ENCODE assay signal across 17 cellular contexts in the genomic region with DNA sequence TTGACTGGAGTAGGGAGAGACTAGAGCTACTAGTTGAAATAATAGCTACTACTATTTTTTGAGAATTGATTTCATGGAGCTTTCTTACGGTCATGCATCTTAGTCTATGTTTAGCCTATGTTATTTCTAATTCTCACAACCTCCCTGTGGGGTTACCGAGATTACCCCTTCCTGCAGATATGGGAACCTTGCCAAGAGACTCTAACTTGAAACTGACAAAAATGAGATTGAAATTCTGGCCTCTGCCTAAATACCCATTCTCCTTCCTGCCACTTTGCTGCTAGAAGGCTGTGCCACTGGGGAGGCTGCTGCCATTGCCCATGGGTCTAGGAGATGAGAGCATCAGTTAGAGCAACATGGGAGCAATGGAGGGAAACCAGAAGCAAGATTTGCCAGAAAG.
A peak's percentile ranks its signal among the peaks of the same experiment; 100 is the strongest.
DNase-seq lines count a peak whose midpoint lies in the region; ATAC-seq lines count a peak whose summit lies in the region.
"Had no signal": no experiment of that assay in that cellular context is flagged by ENCODE, and none has a peak within 500 bp of the region (broad histone marks: within the 10 kb centered on the region; RNA-seq: fewer than 3 reads in every experiment).

No MANE protein-coding gene starts in this region.

- no peaks in the 10 kb centered on the region for H3K27me3 ChIP-seq in BLaER1
- H3K27me3 ChIP-seq in Karpas-422 (ENCODE audit: low read length), result no peaks in the 10 kb centered on the region
- no peaks in the 10 kb centered on the region for H3K27me3 ChIP-seq in SJCRH30

- H3K79me2 ChIP-seq in Karpas-422 (ENCODE audit: low read length), result no peaks in the 10 kb centered on the region

- DNase-seq in Karpas-422 (peak; percentile 93), SJCRH30 (peak in 1 of 2 experiments; percentile 75)
- no peak for DNase-seq in activated T-helper 2 cell treated with anti-CD3 and anti-CD28 coated beads, Interferon-gamma antibody, Interleukin-2, Interleukin-4, amounts not matched to agents 10 μg/mL and 5 μg/mL and 100 μg/mL, durations not matched to agents 14 hours and 24 hours and 36 hours (ENCODE audit: low spot score)
- DNase-seq: AML-193; Caco-2; Calu3; CD4-positive, alpha-beta T cell; CD8-positive, alpha-beta T cell; DMS79 treated with DMSO at 0.1 percent for 48 hours; GF-D8 had no signal

- H2AFZ ChIP-seq in Karpas-422 (ENCODE audit: low read length), result no peak overlapping the region

- H3K9me3 Mint-ChIP-seq in activated T-helper 2 cell treated with anti-CD3 and anti-CD28 coated beads, Interferon-gamma antibody, Interleukin-2, Interleukin-4, amounts not matched to agents 10 μg/mL and 5 μg/mL and 100 μg/mL, durations not matched to agents 14 hours and 24 hours and 36 hours, result peaks cover 15% of the 10 kb centered on the region
- no peaks in the 10 kb centered on the region for H3K9me3 Mint-ChIP-seq in activated T-helper 17 cell treated with anti-CD3 and anti-CD28 coated beads, Interleukin-2, amount 50 U/mL, for 72 hours
- H3K9me3 Mint-ChIP-seq: CD4-positive, alpha-beta T cell; CD8-positive, alpha-beta T cell had no signal

- intact Hi-C loops in activated T-helper 2 cell treated with anti-CD3 and anti-CD28 coated beads, Interferon-gamma antibody, Interleukin-2, Interleukin-4, amounts not matched to agents 10 μg/mL and 5 μg/mL and 100 μg/mL, durations not matched to agents 14 hours and 24 hours and 36 hours (cut with micrococcal nuclease), result no loop called here

- no peak overlapping the region for H3K4me3 Mint-ChIP-seq in activated T-helper 2 cell treated with anti-CD3 and anti-CD28 coated beads, Interferon-gamma antibody, Interleukin-2, Interleukin-4, amounts not matched to agents 10 μg/mL and 5 μg/mL and 100 μg/mL, durations not matched to agents 14 hours and 24 hours and 36 hours (ENCODE audit: low read depth)
- H3K4me3 Mint-ChIP-seq in activated T-helper 17 cell treated with anti-CD3 and anti-CD28 coated beads, Interleukin-2, amount 50 U/mL, for 72 hours, result no peak overlapping the region
- H3K4me3 Mint-ChIP-seq: B cell; CD4-positive, alpha-beta T cell; CD8-positive, alpha-beta T cell had no signal

- no peaks in the 10 kb centered on the region for H3K9me2 ChIP-seq in Karpas-422 (replicated peaks; ENCODE audit: insufficient read depth, low read length)

- H3K36me3 Mint-ChIP-seq in activated T-helper 2 cell treated with anti-CD3 and anti-CD28 coated beads, Interferon-gamma antibody, Interleukin-2, Interleukin-4, amounts not matched to agents 10 μg/mL and 5 μg/mL and 100 μg/mL, durations not matched to agents 14 hours and 24 hours and 36 hours (ENCODE audit: low read depth), result no peaks in the 10 kb centered on the region
- H3K36me3 Mint-ChIP-seq in activated T-helper 17 cell treated with anti-CD3 and anti-CD28 coated beads, Interleukin-2, amount 50 U/mL, for 72 hours (ENCODE audit: low read depth), result no peaks in the 10 kb centered on the region
- H3K36me3 Mint-ChIP-seq: CD8-positive, alpha-beta T cell had no signal

- H3K4me1 ChIP-seq in BLaER1 (peaks cover 19% of the 10 kb centered on the region), Karpas-422 (ENCODE audit: low read length) (peaks cover 85% of the 10 kb centered on the region), SJCRH30 (peaks cover 22% of the 10 kb centered on the region)
- H3K4me1 ChIP-seq: A549, Caco-2 had no signal

- H3K36me3 ChIP-seq in BLaER1 (no peaks in the 10 kb centered on the region), Karpas-422 (ENCODE audit: insufficient read depth, low read length) (no peaks in the 10 kb centered on the region), SJCRH30 (no peaks in the 10 kb centered on the region)

- no peaks in the 10 kb centered on the region for H3K9me3 ChIP-seq in BLaER1
- no peaks in the 10 kb centered on the region for H3K9me3 ChIP-seq in Karpas-422 (ENCODE audit: low read length)
- H3K9me3 ChIP-seq in SJCRH30 (replicated peaks), result no peaks in the 10 kb centered on the region
- H3K9me3 ChIP-seq: A549, Caco-2 had no signal

- H3K4me2 ChIP-seq in BLaER1, result peak overlapping the region; percentile 54
- H3K4me2 ChIP-seq in Karpas-422 (ENCODE audit: low read depth, low read length, poor library complexity, severe bottlenecking), result peak overlapping the region; percentile 71
- H3K4me2 ChIP-seq: A549 had no signal

- no peaks in the 10 kb centered on the region for H3K27me3 Mint-ChIP-seq in activated T-helper 2 cell treated with anti-CD3 and anti-CD28 coated beads, Interferon-gamma antibody, Interleukin-2, Interleukin-4, amounts not matched to agents 10 μg/mL and 5 μg/mL and 100 μg/mL, durations not matched to agents 14 hours and 24 hours and 36 hours (ENCODE audit: low read depth)
- peaks cover 7% of the 10 kb centered on the region for H3K27me3 Mint-ChIP-seq in activated T-helper 17 cell treated with anti-CD3 and anti-CD28 coated beads, Interleukin-2, amount 50 U/mL, for 72 hours
- H3K27me3 Mint-ChIP-seq: B cell; CD4-positive, alpha-beta T cell had no signal

- H3K4me1 Mint-ChIP-seq in activated T-helper 2 cell treated with anti-CD3 and anti-CD28 coated beads, Interferon-gamma antibody, Interleukin-2, Interleukin-4, amounts not matched to agents 10 μg/mL and 5 μg/mL and 100 μg/mL, durations not matched to agents 14 hours and 24 hours and 36 hours (ENCODE audit: low read depth), result no peaks in the 10 kb centered on the region
- peaks cover 4% of the 10 kb centered on the region for H3K4me1 Mint-ChIP-seq in activated T-helper 17 cell treated with anti-CD3 and anti-CD28 coated beads, Interleukin-2, amount 50 U/mL, for 72 hours
- H3K4me1 Mint-ChIP-seq: B cell had no signal

- no peaks in the 10 kb centered on the region for H4K20me1 ChIP-seq in BLaER1
- H4K20me1 ChIP-seq in Karpas-422 (ENCODE audit: insufficient read depth, low read depth, low read length), result no peaks in the 10 kb centered on the region

- ATAC-seq in activated T-helper 17 cell treated with anti-CD3 and anti-CD28 coated beads, Interleukin-2, amount 50 U/mL, for 72 hours (replicated peaks), result no peak
- ATAC-seq: A549; CD8-positive, alpha-beta T cell; GM12878 had no signal

- H3K27ac ChIP-seq in BLaER1 (no peak overlapping the region), Karpas-422 (ENCODE audit: low read length) (peak overlapping the region; percentile 99), SJCRH30 (peak overlapping the region; percentile 83)
- H3K27ac ChIP-seq: 22Rv1, A549, C4-2B had no signal

- no peak overlapping the region for H3K4me3 ChIP-seq in BLaER1
- H3K4me3 ChIP-seq in Karpas-422 (ENCODE audit: low read length), result peak overlapping the region; percentile 46
- H3K4me3 ChIP-seq in SJCRH30, result no peak overlapping the region
- H3K4me3 ChIP-seq: A549, GM12878 had no signal

- no peak overlapping the region for H3K27ac Mint-ChIP-seq in activated T-helper 2 cell treated with anti-CD3 and anti-CD28 coated beads, Interferon-gamma antibody, Interleukin-2, Interleukin-4, amounts not matched to agents 10 μg/mL and 5 μg/mL and 100 μg/mL, durations not matched to agents 14 hours and 24 hours and 36 hours
- no peak overlapping the region for H3K27ac Mint-ChIP-seq in activated T-helper 17 cell treated with anti-CD3 and anti-CD28 coated beads, Interleukin-2, amount 50 U/mL, for 72 hours
- H3K27ac Mint-ChIP-seq: B cell; CD4-positive, alpha-beta T cell; CD8-positive, alpha-beta T cell had no signal

- H3K9ac ChIP-seq in BLaER1 (no peak overlapping the region), Karpas-422 (ENCODE audit: low read length) (peak overlapping the region; percentile 69)
